In the genomic region with DNA sequence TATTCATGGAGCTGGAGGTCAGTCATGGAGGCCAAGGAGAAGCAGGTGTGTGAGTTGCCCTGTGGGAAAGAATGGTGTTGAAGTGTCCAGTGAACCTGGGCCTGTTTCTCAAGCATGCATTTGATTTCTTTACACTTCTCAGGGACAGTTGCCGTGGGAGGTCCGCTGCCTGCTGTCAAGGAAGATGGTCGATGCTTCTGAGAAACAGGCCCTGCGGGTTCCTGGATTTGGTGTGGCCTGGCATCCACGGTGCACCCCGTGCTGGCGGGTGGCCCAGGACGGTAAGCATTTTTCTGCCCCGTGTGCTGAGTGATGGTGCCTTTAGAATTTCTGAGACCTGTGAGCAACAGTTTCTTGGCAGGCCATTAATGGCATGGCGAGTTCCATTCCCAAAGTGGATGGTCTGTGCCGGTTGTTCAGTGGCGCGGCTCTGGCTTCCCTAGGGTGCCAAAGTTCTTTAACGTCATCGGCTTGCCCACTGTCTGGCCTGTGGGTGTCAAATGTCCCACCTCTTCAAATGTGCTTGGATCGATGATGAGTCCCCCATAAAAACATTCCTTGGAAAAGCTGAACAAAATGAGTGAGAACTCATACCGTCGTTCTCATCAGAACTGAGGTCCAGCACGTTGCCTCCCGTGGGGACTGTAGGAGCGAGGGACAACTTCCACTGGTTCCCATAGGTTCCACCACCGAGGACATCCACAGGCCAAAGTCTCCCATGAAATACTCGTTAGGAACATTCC, we compare ENCODE assay signal across 26 cellular contexts.
DNase-seq lines count a peak whose midpoint lies in the region; ATAC-seq and TF ChIP-seq lines count a peak whose summit lies in the region.
"Had no signal": no experiment of that assay in that cellular context is flagged by ENCODE, and none has a peak within 500 bp of the region (broad histone marks: within the 10 kb centered on the region; RNA-seq: fewer than 3 reads in every experiment).

No MANE protein-coding gene starts in this region.

- intact Hi-C loops in CD14-positive monocyte (cut with micrococcal nuclease) (no loop called here), right lobe of liver (cut with DNase I) (no loop called here)

- no peak for ATAC-seq in right lobe of liver
- ATAC-seq: K562, left ventricle myocardium superior, mucosa of descending colon, PC-3, WTC11 had no signal

- no peak for TF ChIP-seq POLR2A in right lobe of liver (IDR thresholded peaks at IDR 0.05)

- 84% methylated on average over 10 of the region's 23 CpGs for WGBS in right lobe of liver (ENCODE audit: insufficient coverage, low coverage, low lambda C conversion rate, missing lambda C conversion rate)

- H3K9me3 ChIP-seq in adipocyte (ENCODE audit: control insufficient read depth, low read length) (peaks cover 100% of the 10 kb centered on the region), right lobe of liver (peaks cover 0 to 69% (median 34%) of the 10 kb centered on the region in 4 donors), skeletal muscle satellite cell (replicated peaks; ENCODE audit: low read length) (peaks cover 99% of the 10 kb centered on the region)
- H3K9me3 ChIP-seq: testis had no signal

- no peaks in the 10 kb centered on the region for H3K27me3 Mint-ChIP-seq in CD14-positive monocyte (ENCODE audit: low read depth in 3 of 3)
- H3K27me3 Mint-ChIP-seq: activated naive CD8-positive, alpha-beta T cell treated with anti-CD3 and anti-CD28 coated beads, Interleukin-2, amount 10 ng/mL, durations not matched to agents 7 days and 5 days had no signal

- no peak overlapping the region for H3K27ac ChIP-seq in right lobe of liver
- H3K27ac ChIP-seq: parathyroid adenoma, testis had no signal

- H3K27me3 ChIP-seq in adipocyte (replicated peaks; ENCODE audit: control insufficient read depth, insufficient read depth, low read length) (no peaks in the 10 kb centered on the region), right lobe of liver (no peaks in the 10 kb centered on the region), skeletal muscle satellite cell (ENCODE audit: control insufficient read depth, insufficient read depth, low read length) (no peaks in the 10 kb centered on the region)
- H3K27me3 ChIP-seq: testis had no signal

- H3K4me1 ChIP-seq in adipocyte (ENCODE audit: control insufficient read depth, insufficient read depth, low read length) (no peaks in the 10 kb centered on the region), right lobe of liver (no peaks in the 10 kb centered on the region), skeletal muscle satellite cell (ENCODE audit: control insufficient read depth, insufficient read depth, low read length) (no peaks in the 10 kb centered on the region)
- H3K4me1 ChIP-seq: parathyroid adenoma, testis had no signal

- peaks cover 100% of the 10 kb centered on the region for H3K36me3 ChIP-seq in adipocyte (ENCODE audit: control insufficient read depth, insufficient read depth, low read length, severe bottlenecking)
- H3K36me3 ChIP-seq in right lobe of liver = peaks cover 0 to 60% (median 0%) of the 10 kb centered on the region in 4 donors
- H3K36me3 ChIP-seq in skeletal muscle satellite cell (ENCODE audit: insufficient read depth, low read length) = peaks cover 96% of the 10 kb centered on the region

- H3K4me2 ChIP-seq in skeletal muscle satellite cell (ENCODE audit: low read length) = no peak overlapping the region

- H3K9ac ChIP-seq in adipocyte (ENCODE audit: low read length) = no peak overlapping the region
- H3K9ac ChIP-seq in skeletal muscle satellite cell (ENCODE audit: low read depth, low read length) = no peak overlapping the region
- H3K9ac ChIP-seq: parathyroid adenoma had no signal

- H3K4me1 Mint-ChIP-seq in CD14-positive monocyte = no peaks in the 10 kb centered on the region
- H3K4me1 Mint-ChIP-seq: activated naive CD8-positive, alpha-beta T cell treated with anti-CD3 and anti-CD28 coated beads, Interleukin-2, amount 10 ng/mL, durations not matched to agents 7 days and 5 days; WTC11 had no signal

- H3K4me3 ChIP-seq in adipocyte (ENCODE audit: low read length) (peak overlapping the region; percentile 51), right lobe of liver (no peak overlapping the region), skeletal muscle satellite cell (ENCODE audit: low read length) (peak overlapping the region; percentile 13)
- H3K4me3 ChIP-seq: K562, mucosa of descending colon, testis had no signal

- H3K9me3 Mint-ChIP-seq in CD14-positive monocyte = peaks cover 83 to 100% (median 100%) of the 10 kb centered on the region in 7 donors

- no peak for TF ChIP-seq CTCF in CD14-positive monocyte (IDR thresholded peaks at IDR 0.05)
- no peak for TF ChIP-seq CTCF in right lobe of liver (IDR thresholded peaks at IDR 0.05)

- DNase-seq in CD14-positive monocyte (ENCODE audit: low spot score) (peak; percentile 18), adipocyte (ENCODE audit: low read depth) (no peak), right lobe of liver (peak in 2 of 3 donors; percentile 21 to 23), NCI-H2171 (lab: John Stamatoyannopoulos, UW) (no peak), COR-L47 (lab: John Stamatoyannopoulos, UW) (no peak), pons (ENCODE audit: low spot score) (no peak), DMS 273 treated with DMSO at 0.1 percent for 48 hours (lab: John Stamatoyannopoulos, UW) (no peak)
- DNase-seq: activated CD4-positive, alpha-beta T cell treated with anti-CD3 and anti-CD28 coated beads, Interleukin-2, amount 50 U/mL, for 4 hours; activated CD8-positive, alpha-beta memory T cell treated with anti-CD3 and anti-CD28 coated beads, Interleukin-2, amount 50 U/mL, for 48 hours; activated naive CD8-positive, alpha-beta T cell treated with anti-CD3 and anti-CD28 coated beads, Interleukin-2, amount 10 ng/mL, durations not matched to agents 7 days and 5 days; DMS153; erythroblast; left ventricle myocardium superior; mucosa of descending colon; NCI-H1417 treated with DMSO at 0.1 percent for 48 hours; NCI-H2107; PC-3; Right ventricle myocardium superior; small intestine; stimulated activated CD4-positive, alpha-beta T cell treated with anti-CD3 and anti-CD28 coated beads, Interleukin-2, amount 100 ng/mL, for 24 hours; T-helper 9 cell; testis had no signal

- no peak overlapping the region for H3K27ac Mint-ChIP-seq in CD14-positive monocyte
- H3K27ac Mint-ChIP-seq: activated naive CD8-positive, alpha-beta T cell treated with anti-CD3 and anti-CD28 coated beads, Interleukin-2, amount 10 ng/mL, durations not matched to agents 7 days and 5 days; WTC11 had no signal

- H3K4me3 Mint-ChIP-seq in CD14-positive monocyte = no peak overlapping the region
- H3K4me3 Mint-ChIP-seq: activated naive CD8-positive, alpha-beta T cell treated with anti-CD3 and anti-CD28 coated beads, Interleukin-2, amount 10 ng/mL, durations not matched to agents 7 days and 5 days; WTC11 had no signal

- peaks cover 2 to 49% of the 10 kb centered on the region in 2 donors for H3K36me3 Mint-ChIP-seq in CD14-positive monocyte

Comparison
In these comparisons a context has a peak if more than half of its experiments do, and no peak if none do; other contexts are left out.
1. DNase-seq: peak in CD14-positive monocyte (single experiment) and right lobe of liver (2 of 3); none in adipocyte (single experiment), NCI-H2171 (single experiment), COR-L47 (single experiment), pons (single experiment) and DMS 273 treated with DMSO at 0.1 percent for 48 hours (single experiment).
2. H3K4me3 ChIP-seq: peak in adipocyte (single experiment) and skeletal muscle satellite cell (single experiment); none in right lobe of liver (0 of 3).